Comparison of ENCODE assay signal across 31 cellular contexts in the genomic region with DNA sequence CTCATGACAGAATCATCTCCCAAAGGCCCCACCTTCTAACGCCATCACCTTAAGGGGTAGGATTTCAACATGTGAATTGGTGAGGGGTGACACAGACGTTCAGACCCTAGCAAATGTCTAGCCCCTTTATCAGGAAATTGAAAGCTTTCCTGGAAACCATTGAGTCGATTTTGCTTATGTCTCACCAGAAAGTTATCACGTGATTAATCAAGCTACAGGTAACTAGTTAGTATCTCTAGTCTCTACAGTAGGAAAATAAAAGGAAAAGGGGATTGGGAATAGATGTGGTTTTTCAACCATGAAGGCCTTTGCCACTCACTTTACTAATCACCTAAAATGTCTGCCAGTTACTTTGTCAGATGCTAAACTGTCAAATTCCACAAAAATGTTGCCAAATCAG.
"Had no signal": no experiment of that assay in that cellular context is flagged by ENCODE, and none has a peak within 500 bp of the region (broad histone marks: within the 10 kb centered on the region; RNA-seq: fewer than 3 reads in every experiment).

No MANE protein-coding gene starts in this region.

- H3K27me3 Mint-ChIP-seq: progenitor cell of endocrine pancreas; stimulated activated memory B cell treated with anti-CD40 and anti-IgM and Interleukin-4, amounts not matched to agents 10 μg/mL and 1 μg/mL and 100 μg/mL, for 72 hours; stimulated activated naive CD8-positive, alpha-beta T cell treated with anti-CD3 and anti-CD28 coated beads, Interleukin-15, amount 100 ng/mL, for 72 hours; type B pancreatic cell had no signal

- H3K4me3 ChIP-seq: neural progenitor cell, ovary, psoas muscle, skin epidermis, smooth muscle cell, spleen, suprapubic skin, testis, tibial artery, transverse colon, upper lobe of right lung, uterus had no signal

- H3K9me3 Mint-ChIP-seq: stimulated activated memory B cell treated with anti-CD40 and anti-IgM and Interleukin-4, amounts not matched to agents 10 μg/mL and 1 μg/mL and 100 μg/mL, for 72 hours; stimulated activated naive CD8-positive, alpha-beta T cell treated with anti-CD3 and anti-CD28 coated beads, Interleukin-15, amount 100 ng/mL, for 72 hours; type B pancreatic cell had no signal

- H3K4me3 Mint-ChIP-seq: natural killer cell; nephron; neural progenitor cell; stimulated activated memory B cell treated with anti-CD40 and anti-IgM and Interleukin-4, amounts not matched to agents 10 μg/mL and 1 μg/mL and 100 μg/mL, for 72 hours; stimulated activated naive CD8-positive, alpha-beta T cell treated with anti-CD3 and anti-CD28 coated beads, Interleukin-15, amount 100 ng/mL, for 72 hours; type B pancreatic cell had no signal

- H3K4me1 Mint-ChIP-seq: natural killer cell; nephron; neural progenitor cell; stimulated activated memory B cell treated with anti-CD40 and anti-IgM and Interleukin-4, amounts not matched to agents 10 μg/mL and 1 μg/mL and 100 μg/mL, for 72 hours; stimulated activated naive CD8-positive, alpha-beta T cell treated with anti-CD3 and anti-CD28 coated beads, Interleukin-15, amount 100 ng/mL, for 72 hours had no signal

- H3K4me1 ChIP-seq: neural progenitor cell, parathyroid adenoma, psoas muscle, spleen, suprapubic skin, testis, tibial artery, transverse colon, upper lobe of right lung, uterus had no signal

- ATAC-seq: natural killer cell; psoas muscle; right cardiac atrium; sciatic nerve; stimulated activated memory B cell treated with anti-CD40 and anti-IgM and Interleukin-4, amounts not matched to agents 10 μg/mL and 1 μg/mL and 100 μg/mL, for 72 hours; stimulated activated naive CD8-positive, alpha-beta T cell treated with anti-CD3 and anti-CD28 coated beads, Interleukin-15, amount 100 ng/mL, for 72 hours; stimulated activated naive CD8-positive, alpha-beta T cell treated with anti-CD3 and anti-CD28 coated beads, Interleukin-15, Interleukin-2, amounts not matched to agents 100 U/mL and 50 U/mL, for 24 hours; upper lobe of right lung had no signal

- H3K27ac Mint-ChIP-seq: natural killer cell; nephron; neural progenitor cell; progenitor cell of endocrine pancreas; stimulated activated memory B cell treated with anti-CD40 and anti-IgM and Interleukin-4, amounts not matched to agents 10 μg/mL and 1 μg/mL and 100 μg/mL, for 72 hours; stimulated activated naive CD8-positive, alpha-beta T cell treated with anti-CD3 and anti-CD28 coated beads, Interleukin-15, amount 100 ng/mL, for 72 hours; type B pancreatic cell had no signal

- H3K4me2 ChIP-seq: neural progenitor cell, smooth muscle cell had no signal

- H3K9me3 ChIP-seq: ovary, psoas muscle, spleen, suprapubic skin, testis, tibial artery, transverse colon, upper lobe of right lung, uterus had no signal

- DNase-seq: natural killer cell; occipital lobe; ovary; posterior cingulate gyrus; psoas muscle; right cardiac atrium; spleen; stimulated activated CD4-positive, alpha-beta T cell treated with anti-CD3 and anti-CD28 coated beads, Interleukin-12 subunit alpha, Interleukin-12 subunit beta, amount 100 ng/mL, for 4 hours; stimulated activated CD4-positive, alpha-beta T cell treated with anti-CD3 and anti-CD28 coated beads, Interleukin-1b, Interleukin-23, amount 100 ng/mL, for 48 hours; stimulated activated CD4-positive, alpha-beta T cell treated with anti-CD3 and anti-CD28 coated beads, Interleukin-4, amount 100 ng/mL, for 1 hour; stimulated activated CD4-positive, alpha-beta T cell treated with anti-CD3 and anti-CD28 coated beads, Interleukin-4, amount 100 ng/mL, for 4 hours; stimulated activated CD8-positive, alpha-beta memory T cell treated with anti-CD3 and anti-CD28 coated beads, Interleukin-4, amount 100 ng/mL, for 48 hours; stimulated activated naive CD4-positive, alpha-beta T cell; stimulated activated naive CD8-positive, alpha-beta T cell treated with anti-CD3 and anti-CD28 coated beads, Interleukin-15, amount 100 ng/mL, for 72 hours; stimulated activated naive CD8-positive, alpha-beta T cell treated with anti-CD3 and anti-CD28 coated beads, Interleukin-15, Interleukin-2, amounts not matched to agents 100 U/mL and 50 U/mL, for 24 hours; substantia nigra; testis; tibial artery; transverse colon; upper lobe of right lung; uterus had no signal

- H3K36me3 Mint-ChIP-seq: natural killer cell; neural progenitor cell; stimulated activated memory B cell treated with anti-CD40 and anti-IgM and Interleukin-4, amounts not matched to agents 10 μg/mL and 1 μg/mL and 100 μg/mL, for 72 hours; type B pancreatic cell had no signal

- H3K9ac ChIP-seq: neural progenitor cell, parathyroid adenoma had no signal

- H3K79me2 ChIP-seq: parathyroid adenoma had no signal

- H3K27me3 ChIP-seq: neural progenitor cell, ovary, spleen, suprapubic skin, testis, tibial artery, transverse colon, upper lobe of right lung, uterus had no signal

- H2AFZ ChIP-seq: neural progenitor cell, parathyroid adenoma had no signal

- H3K27ac ChIP-seq: neural progenitor cell, ovary, parathyroid adenoma, psoas muscle, skin epidermis, spleen, suprapubic skin, testis, tibial artery, transverse colon, upper lobe of right lung, uterus had no signal

- H3K36me3 ChIP-seq: neural progenitor cell, ovary, spleen, suprapubic skin, tibial artery, transverse colon, upper lobe of right lung, uterus had no signal
